ENCODE assay signal across 29 cellular contexts in genomic region chr5:159269723-159270122, GRCh38. TPM values are rescaled to one million over a fixed set of nuclear protein-coding genes. Genes with fewer than 3 reads are reported as not detected.
DNase-seq lines count a peak whose midpoint lies in the region; ATAC-seq, FAIRE-seq and TF ChIP-seq lines count a peak whose summit lies in the region.
"Had no signal": no experiment of that assay in that cellular context is flagged by ENCODE, and none has a peak within 500 bp of the region (broad histone marks: within the 10 kb centered on the region; RNA-seq: fewer than 3 reads in every experiment).

No MANE protein-coding gene starts in this region.

- no peak for DNase-seq in activated naive CD4-positive, alpha-beta T cell treated with anti-CD3 and anti-CD28 coated beads for 36 hours
- DNase-seq in activated naive CD4-positive, alpha-beta T cell treated with anti-CD3 and anti-CD28 coated beads, Interleukin-2, amount 50 U/mL, for 16 hours, result no peak
- DNase-seq in GM12892 (ENCODE audit: insufficient read length), result no peak
- DNase-seq in MM.1S, result no peak
- DNase-seq in GM12878 (ENCODE audit: low read depth, low spot score), result no peak
- no peak for DNase-seq in mesenchymal stem cell
- DNase-seq: AML-193; CD8-positive, alpha-beta T cell; DMS 273 treated with DMSO at 0.1 percent for 48 hours; DMS79; EL; GF-D8; HFFc6; IMR-90; KG1; NCI-H1092; NCI-H1417 treated with DMSO at 0.1 percent for 48 hours; NCI-H1694 treated with DMSO at 0.1 percent for 48 hours; NCI-H2171; NCI-H226; NCI-H510A; NCI-H69 had no signal

- no peak overlapping the region for H2BK5ac ChIP-seq in mesenchymal stem cell (ENCODE audit: low read depth, low read length, poor library complexity, severe bottlenecking)

- no peaks in the 10 kb centered on the region for H3F3A ChIP-seq in MM.1S (ENCODE audit: insufficient read depth, low read length)

- no TSS peak for BruUV-seq in GM12878 (replicated peaks; lab: Mats Ljungman, UMichigan)

- H3K27ac ChIP-seq in MM.1S (ENCODE audit: low read length) (0 out of 2 replicates have a peak overlapping the region, but pooled peaks have one; percentile 2), GM12878 (ENCODE audit: control insufficient read depth, insufficient read depth) (no peak overlapping the region), mesenchymal stem cell (ENCODE audit: low read length, poor library complexity, severe bottlenecking) (no peak overlapping the region)
- H3K27ac ChIP-seq: A549; BLaER1 treated with 17β-estradiol and CSF1 and Interleukin-3, amounts not matched to agents 10 nM and 100 nM had no signal

- TF ChIP-seq CTCF in MM.1S (IDR thresholded peaks at IDR 0.05; ENCODE audit: low read length) (no peak), GM12878 (IDR thresholded peaks at IDR 0.05 in 2 of 3, conservative IDR thresholded peaks at IDR 0.05 in 1 of 3; ENCODE audit: control insufficient read depth in 2 of 3, extremely low read depth in 1 of 3, insufficient read depth in 1 of 3, low read depth in 3 of 3, low read length in 3 of 3) (no peak)

- peak overlapping the region; percentile 11 for H3K27ac Mint-ChIP-seq in activated naive CD4-positive, alpha-beta T cell treated with anti-CD3 and anti-CD28 coated beads for 36 hours
- H3K27ac Mint-ChIP-seq: GM23338 had no signal

- H3K18ac ChIP-seq in mesenchymal stem cell (ENCODE audit: low read depth in 1 of 2, low read length in 2 of 2), result no peak overlapping the region

- H3K9me3 Mint-ChIP-seq in activated naive CD4-positive, alpha-beta T cell treated with anti-CD3 and anti-CD28 coated beads for 36 hours, result peaks cover 10% of the 10 kb centered on the region
- H3K9me3 Mint-ChIP-seq: HFFc6 had no signal

- no peak overlapping the region for H2AK5ac ChIP-seq in mesenchymal stem cell (ENCODE audit: low read length, severe bottlenecking)

- no peak for TF ChIP-seq POLR2A in GM12892 (IDR thresholded peaks at IDR 0.05; ENCODE audit: low read depth, low read length)
- TF ChIP-seq POLR2A in GM12878 (IDR thresholded peaks at IDR 0.05; ENCODE audit: low read depth, low read length), result no peak

- H3K4me1 ChIP-seq in MM.1S (ENCODE audit: low read length) (0 out of 2 replicates have a peak, but pooled peaks cover 5% of the 10 kb centered on the region), GM12878 (ENCODE audit: control insufficient read depth, insufficient read depth, low read length) (no peaks in the 10 kb centered on the region), mesenchymal stem cell (ENCODE audit: control insufficient read depth, insufficient read depth, low read depth, low read length) (peaks cover 2% of the 10 kb centered on the region)

- H2BK12ac ChIP-seq in mesenchymal stem cell (ENCODE audit: low read length in 2 of 2), result no peak overlapping the region

- RAD21 ChIA-PET in GM12878 (lab: Charles Lee; ENCODE audit: unreplicated experiment), result interaction anchor here (0.6 kb wide), 1 partner anchor 738 kb away, joined by 4 read pairs; no protein-coding TSS in a partner anchor

- ATAC-seq in GM12878, result peak; percentile 58
- ATAC-seq in HG03095 (IDR thresholded peaks at IDR 0.05; ENCODE audit: unreplicated experiment), result no peak
- ATAC-seq in HG03196 (IDR thresholded peaks at IDR 0.05; ENCODE audit: unreplicated experiment), result no peak
- ATAC-seq: A549; CD8-positive, alpha-beta T cell; GM23338 had no signal

- H3K27me3 Mint-ChIP-seq in activated naive CD4-positive, alpha-beta T cell treated with anti-CD3 and anti-CD28 coated beads for 36 hours (ENCODE audit: low read depth), result no peaks in the 10 kb centered on the region

- in situ Hi-C loops in GM12878 (cut with MboI), result no loop called here

- no peaks in the 10 kb centered on the region for H3K9me3 ChIP-seq in MM.1S (replicated peaks; ENCODE audit: insufficient read depth, low read length)
- H3K9me3 ChIP-seq in GM12878 (replicated peaks; ENCODE audit: control insufficient read depth, insufficient read depth, low read length), result peaks cover 2% of the 10 kb centered on the region; the same call in 1 of the 3 replicates
- no peaks in the 10 kb centered on the region for H3K9me3 ChIP-seq in mesenchymal stem cell (ENCODE audit: control insufficient read depth, low read length)
- H3K9me3 ChIP-seq: HAP-1 had no signal

- H3K4me2 ChIP-seq in MM.1S (ENCODE audit: low read depth, low read length), result peak overlapping the region; percentile 24
- no peak overlapping the region for H3K4me2 ChIP-seq in GM12878 (ENCODE audit: control insufficient read depth, insufficient read depth)
- no peak overlapping the region for H3K4me2 ChIP-seq in mesenchymal stem cell (ENCODE audit: low read length, poor library complexity, severe bottlenecking)
- H3K4me2 ChIP-seq: A549; BLaER1 treated with 17β-estradiol and CSF1 and Interleukin-3, amounts not matched to agents 10 nM and 100 nM; GM23338 had no signal

- peaks cover 31% of the 10 kb centered on the region for H3K4me1 Mint-ChIP-seq in activated naive CD4-positive, alpha-beta T cell treated with anti-CD3 and anti-CD28 coated beads for 36 hours (ENCODE audit: low read depth)
- H3K4me1 Mint-ChIP-seq: GM23338 had no signal

- no peak overlapping the region for H4K91ac ChIP-seq in mesenchymal stem cell (ENCODE audit: low read length)

- peaks cover 9% of the 10 kb centered on the region for H3K79me1 ChIP-seq in mesenchymal stem cell (replicated peaks; ENCODE audit: low read length, poor library complexity, severe bottlenecking)

- intact Hi-C loops in activated naive CD4-positive, alpha-beta T cell treated with anti-CD3 and anti-CD28 coated beads for 36 hours (cut with micrococcal nuclease), result no loop called here
- intact Hi-C loops in GM12878 (cut with micrococcal nuclease; ENCODE audit: unreplicated experiment), result no loop called here

- no peak overlapping the region for H3K23ac ChIP-seq in mesenchymal stem cell (ENCODE audit: low read length in 2 of 2)

- H3K27me3 ChIP-seq in MM.1S (replicated peaks; ENCODE audit: insufficient read depth, low read length), result no peaks in the 10 kb centered on the region
- no peaks in the 10 kb centered on the region for H3K27me3 ChIP-seq in GM12878 (replicated peaks in 1 of 2; ENCODE audit: control insufficient read depth in 2 of 2, insufficient read depth in 2 of 2, low read length in 1 of 2)
- H3K27me3 ChIP-seq in mesenchymal stem cell (ENCODE audit: control insufficient read depth in 1 of 2, insufficient read depth in 1 of 2, low read length in 2 of 2), result no peaks in the 10 kb centered on the region
- H3K27me3 ChIP-seq: BLaER1 treated with 17β-estradiol and CSF1 and Interleukin-3, amounts not matched to agents 10 nM and 100 nM had no signal

- peak; percentile 42 for FAIRE-seq in GM12892 (lab: Jason Lieb, UNC)
- FAIRE-seq in GM12878 (lab: Jason Lieb, UNC), result no peak
- FAIRE-seq: RCC 7860 had no signal

- no peak overlapping the region for H4K8ac ChIP-seq in mesenchymal stem cell (ENCODE audit: low read length)

- H3K4me3 Mint-ChIP-seq in activated naive CD4-positive, alpha-beta T cell treated with anti-CD3 and anti-CD28 coated beads for 36 hours, result no peak overlapping the region
- H3K4me3 Mint-ChIP-seq: CD8-positive, alpha-beta T cell; GM23338; HFFc6 had no signal

- H3K36me3 Mint-ChIP-seq in activated naive CD4-positive, alpha-beta T cell treated with anti-CD3 and anti-CD28 coated beads for 36 hours (ENCODE audit: low read depth), result peaks cover 37% of the 10 kb centered on the region

- H2BK15ac ChIP-seq in mesenchymal stem cell (ENCODE audit: low read depth, poor library complexity, severe bottlenecking), result no peak overlapping the region

- no peak overlapping the region for H2AFZ ChIP-seq in MM.1S (ENCODE audit: low read length)
- no peak overlapping the region for H2AFZ ChIP-seq in GM12878 (ENCODE audit: control insufficient read depth, low read depth, low read length)
- H2AFZ ChIP-seq in mesenchymal stem cell (ENCODE audit: low read depth, low read length), result no peak overlapping the region
- H2AFZ ChIP-seq: GM23338 had no signal

- no peaks in the 10 kb centered on the region for H4K20me1 ChIP-seq in MM.1S (ENCODE audit: insufficient read depth, low read length)
- H4K20me1 ChIP-seq in GM12878 (ENCODE audit: control insufficient read depth, insufficient read depth), result no peaks in the 10 kb centered on the region
- H4K20me1 ChIP-seq: BLaER1 treated with 17β-estradiol and CSF1 and Interleukin-3, amounts not matched to agents 10 nM and 100 nM had no signal

- H3K9ac ChIP-seq in MM.1S (ENCODE audit: low read length) (no peak overlapping the region), GM12878 (ENCODE audit: control insufficient read depth, insufficient read depth, low read length) (no peak overlapping the region), mesenchymal stem cell (ENCODE audit: low read length) (no peak overlapping the region)
- H3K9ac ChIP-seq: BLaER1 treated with 17β-estradiol and CSF1 and Interleukin-3, amounts not matched to agents 10 nM and 100 nM had no signal

- 53% methylated on average over 2 of the region's 2 CpGs for WGBS in GM12878 (ENCODE audit: insufficient coverage, insufficient replicate concordance, low lambda C conversion rate, missing lambda C conversion rate)
- no CpG with 5 or more reads among the region's 2 CpGs for WGBS in mesenchymal stem cell

- POLR2A ChIA-PET in GM12878 (lab: Charles Lee), result interaction anchor here (0.6 kb wide), 1 partner anchor 61 kb away, joined by 3 read pairs; no protein-coding TSS in a partner anchor

- no peaks in the 10 kb centered on the region for H3K9me2 ChIP-seq in MM.1S (replicated peaks; ENCODE audit: insufficient read depth, low read length)

- H3K4ac ChIP-seq in mesenchymal stem cell (ENCODE audit: low read depth in 1 of 2, low read length in 2 of 2), result no peak overlapping the region

- TF ChIP-seq RAD21 in GM12878 (IDR thresholded peaks at IDR 0.05; ENCODE audit: insufficient read depth, low read depth, low read length), result no peak

- no peak overlapping the region for H2BK120ac ChIP-seq in mesenchymal stem cell (ENCODE audit: low read depth, low read length)

- SMC1A ChIA-PET in GM12878 (lab: Charles Lee; ENCODE audit: uncharacterized antibody, unreplicated experiment), result interaction anchor here (0.6 kb wide), 1 partner anchor 8 kb away, joined by 3 read pairs; no protein-coding TSS in a partner anchor

- no peak overlapping the region for H3K14ac ChIP-seq in mesenchymal stem cell (ENCODE audit: low read length in 2 of 2)

- no peak overlapping the region; the same call in 1 of the 2 replicates for H3K4me3 ChIP-seq in MM.1S (ENCODE audit: low read length)
- H3K4me3 ChIP-seq in GM12878, result no peak overlapping the region
- no peak overlapping the region for H3K4me3 ChIP-seq in mesenchymal stem cell (ENCODE audit: insufficient read depth in 1 of 2, low read depth in 1 of 2, low read length in 2 of 2)
- H3K4me3 ChIP-seq: A549; BLaER1 treated with 17β-estradiol and CSF1 and Interleukin-3, amounts not matched to agents 10 nM and 100 nM; GM23338; HAP-1 had no signal

- no peaks in the 10 kb centered on the region; the same call in 1 of the 2 replicates for H3K36me3 ChIP-seq in MM.1S (replicated peaks; ENCODE audit: insufficient read depth, low read length)
- H3K36me3 ChIP-seq in GM12878 (ENCODE audit: control insufficient read depth in 2 of 2, insufficient read depth in 2 of 2, low read length in 1 of 2), result peaks cover 0 to 2% of the 10 kb centered on the region in 2 experiments; a peak in 1 of 4 replicates
- peaks cover 6 to 64% of the 10 kb centered on the region in 2 experiments for H3K36me3 ChIP-seq in mesenchymal stem cell (ENCODE audit: control insufficient read depth in 1 of 2, insufficient read depth in 2 of 2, low read depth in 1 of 2, low read length in 2 of 2)

- CTCF ChIA-PET in activated naive CD4-positive, alpha-beta T cell treated with anti-CD3 and anti-CD28 coated beads for 36 hours (lab: Charles Lee), result no interaction called here
- CTCF ChIA-PET in GM12878 (lab: Yijun Ruan, JAX), result interaction anchor here (2.7 kb wide), 1 partner anchor 113 kb away, joined by 7 read pairs; no protein-coding TSS in a partner anchor

- TF ChIP-seq EP300 in GM12878 (IDR thresholded peaks at IDR 0.05; ENCODE audit: borderline replicate concordance in 1 of 2, control insufficient read depth in 1 of 2, low read depth in 2 of 2, low read length in 2 of 2), result no peak

- H3K79me2 ChIP-seq in MM.1S (ENCODE audit: low read length) (peaks cover 4% of the 10 kb centered on the region; the same call in 1 of the 2 replicates), GM12878 (ENCODE audit: control insufficient read depth, insufficient read depth, low read length) (no peaks in the 10 kb centered on the region; the same call in 1 of the 2 replicates)

RNA-seq across cellular contexts. Expression of gene UBLCP1, which starts 6.6 kb away (rescaled TPM):
- total RNA-seq in activated naive CD4-positive, alpha-beta T cell treated with anti-CD3 and anti-CD28 coated beads for 36 hours, result 10 to 100 TPM; 22.7 to 23.0 TPM
- polyA plus RNA-seq in GM12892 (2012; ENCODE audit: missing spikeins), result 31.0 TPM
- 6.8 and 7.5 TPM in 2 replicates for total RNA-seq in GM12878 (2013; cell fraction: nucleolus; rRNA removed)
- total RNA-seq in GM12878 (2014; rRNA removed) (28.1 and 30.8 TPM in 2 replicates), GM12878 (2014; rRNA removed; fragmentation: Illumina TruSeq; extraction: Trizol) (40.9 TPM in 2 replicates), GM12878 (2021) (19.8 and 22.2 TPM in 2 replicates)
- 7.6 TPM for polyA plus RNA-seq in GM12878 (2011; ENCODE audit: low read depth)
- polyA plus RNA-seq in GM12878 (2011; rRNA removed) (18.8 and 27.4 TPM in 2 replicates), GM12878 (2014; fragmentation: Illumina TruSeq; extraction: Trizol) (43.3 and 49.3 TPM in 2 replicates), GM12878 (2014; fragmentation: Nextera tagmentation; extraction: Ambion mirVana) (10 to 100 TPM; 22.6 to 34.3 TPM), GM12878 (2014; rRNA removed) (21.4 and 29.9 TPM in 2 replicates), GM12878 (2016; fragmentation: Nextera tagmentation; extraction: Ambion mirVana) (10 to 100 TPM; 42.2 to 44.2 TPM)
- 6.3 and 8.5 TPM in 2 replicates for polyA plus RNA-seq in GM12878 (2011; cell fraction: cytosol; rRNA removed)
- polyA plus RNA-seq in GM12878 (2011; cell fraction: nucleus; rRNA removed), result 3.4 and 5.6 TPM in 2 replicates
- polyA plus RNA-seq in GM12878 (2012), result 16.6 and 17.6 TPM in 2 replicates
- 4.0 and 5.0 TPM in 2 replicates for polyA minus RNA-seq in GM12878 (2011; rRNA and poly(A)+ RNA removed)
- 3.2 and 4.2 TPM in 2 replicates for polyA minus RNA-seq in GM12878 (2011; cell fraction: cytosol; rRNA and poly(A)+ RNA removed)
- 2.4 and 5.1 TPM in 2 replicates for polyA minus RNA-seq in GM12878 (2011; cell fraction: nucleus; rRNA and poly(A)+ RNA removed)
- 47.9 TPM for polyA plus RNA-seq in mesenchymal stem cell (2013, experiment 1 of 2)
- 52.3 TPM for polyA plus RNA-seq in mesenchymal stem cell (2013, experiment 2 of 2)
